28 cellular contexts compared by ENCODE assay signal in the genomic region with DNA sequence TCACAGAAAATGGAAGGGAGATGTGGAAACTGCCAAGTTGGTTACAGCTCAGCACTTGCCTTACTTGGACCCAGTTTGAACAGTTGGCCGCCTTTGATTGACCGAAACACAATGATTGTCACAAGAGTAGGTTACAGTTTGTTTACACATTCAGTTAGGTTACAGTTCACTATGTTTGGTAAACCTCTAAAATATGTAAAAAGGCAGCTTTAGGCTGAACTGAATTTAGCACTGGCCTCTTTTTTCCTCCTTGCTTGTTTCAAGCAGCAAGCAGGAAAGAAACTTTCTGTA.
"Had no signal": no experiment of that assay in that cellular context is flagged by ENCODE, and none has a peak within 500 bp of the region (broad histone marks: within the 10 kb centered on the region; RNA-seq: fewer than 3 reads in every experiment).

No MANE protein-coding gene starts in this region.

- FAIRE-seq: urothelium cell line had no signal

- H3K4me1 Mint-ChIP-seq: stimulated activated memory B cell treated with anti-CD40 and anti-IgM and Interleukin-4, amounts not matched to agents 10 μg/mL and 1 μg/mL and 100 μg/mL, for 72 hours; stimulated activated naive B cell treated with anti-CD40 and anti-IgM and Interleukin-4, amounts not matched to agents 10 μg/mL and 1 μg/mL and 100 μg/mL, for 72 hours had no signal

- H3K27me3 ChIP-seq: stomach, suprapubic skin, testis, thyroid gland, tibial artery, tibial nerve, transverse colon, upper lobe of left lung, upper lobe of right lung, uterus, vagina had no signal

- H3K4me3 Mint-ChIP-seq: stimulated activated effector memory CD8-positive, alpha-beta T cell treated with anti-CD3 and anti-CD28 coated beads, Interleukin-12 subunit alpha, Interleukin-12 subunit beta, amount 100 ng/mL, for 72 hours; stimulated activated memory B cell treated with anti-CD40 and anti-IgM and Interleukin-4, amounts not matched to agents 10 μg/mL and 1 μg/mL and 100 μg/mL, for 72 hours; stimulated activated naive B cell treated with anti-CD40 and anti-IgM and Interleukin-4, amounts not matched to agents 10 μg/mL and 1 μg/mL and 100 μg/mL, for 72 hours; stimulated activated naive CD8-positive, alpha-beta T cell treated with anti-CD3 and anti-CD28 coated beads, Interleukin-15, amount 100 ng/mL, for 72 hours; stimulated activated naive CD8-positive, alpha-beta T cell treated with anti-CD3 and anti-CD28 coated beads, Interleukin-15, Interleukin-2, amounts not matched to agents 100 ng/mL and 50 ng/mL, for 24 hours had no signal

- H3K27me3 Mint-ChIP-seq: stimulated activated memory B cell treated with anti-CD40 and anti-IgM and Interleukin-4, amounts not matched to agents 10 μg/mL and 1 μg/mL and 100 μg/mL, for 72 hours; stimulated activated naive B cell treated with anti-CD40 and anti-IgM and Interleukin-4, amounts not matched to agents 10 μg/mL and 1 μg/mL and 100 μg/mL, for 72 hours; stimulated activated naive CD8-positive, alpha-beta T cell treated with anti-CD3 and anti-CD28 coated beads, Interleukin-15, amount 100 ng/mL, for 72 hours; stimulated activated naive CD8-positive, alpha-beta T cell treated with anti-CD3 and anti-CD28 coated beads, Interleukin-15, Interleukin-2, amounts not matched to agents 100 ng/mL and 50 ng/mL, for 24 hours had no signal

- H3K36me3 ChIP-seq: stomach, suprapubic skin, thoracic aorta, thyroid gland, tibial artery, tibial nerve, transverse colon, upper lobe of left lung, upper lobe of right lung, uterus, vagina had no signal

- H3K4me3 ChIP-seq: stomach, suprapubic skin, thoracic aorta, thyroid gland, tibial artery, tibial nerve, transverse colon, upper lobe of left lung, upper lobe of right lung, uterus, vagina had no signal

- DNase-seq: stimulated activated CD4-positive, alpha-beta T cell treated with anti-CD3 and anti-CD28 coated beads, Interleukin-2, amount 100 ng/mL, for 48 hours; stimulated activated CD4-positive, alpha-beta T cell treated with anti-CD3 and anti-CD28 coated beads, Interleukin-4, amount 100 ng/mL, for 1 hour; stimulated activated CD4-positive, alpha-beta T cell treated with anti-CD3 and anti-CD28 coated beads, Interleukin-4, amount 100 ng/mL, for 24 hours; stimulated activated CD4-positive, alpha-beta T cell treated with anti-CD3 and anti-CD28 coated beads, Interleukin-4, amount 100 ng/mL, for 4 hours; stimulated activated CD8-positive, alpha-beta memory T cell treated with anti-CD3 and anti-CD28 coated beads, Interleukin-4, amount 100 ng/mL, for 48 hours; stimulated activated naive B cell treated with anti-CD40 and anti-IgM and Interleukin-4, amounts not matched to agents 10 μg/mL and 1 μg/mL and 100 μg/mL, for 72 hours; stimulated activated naive CD4-positive, alpha-beta T cell; stimulated activated naive CD4-positive, alpha-beta T cell treated with Interleukin-2 at 50 U/mL for 16 hours; stimulated activated naive CD8-positive, alpha-beta T cell treated with anti-CD3 and anti-CD28 coated beads, Interleukin-15, amount 100 ng/mL, for 72 hours; stimulated activated naive CD8-positive, alpha-beta T cell treated with anti-CD3 and anti-CD28 coated beads, Interleukin-15, Interleukin-2, amounts not matched to agents 100 U/mL and 50 U/mL, for 24 hours; stomach; substantia nigra; testis; thyroid gland; tibial artery; transverse colon; trophoblast cell; upper lobe of right lung; uterus had no signal

- H3K36me3 Mint-ChIP-seq: stimulated activated effector memory CD8-positive, alpha-beta T cell treated with anti-CD3 and anti-CD28 coated beads, Interleukin-12 subunit alpha, Interleukin-12 subunit beta, amount 100 ng/mL, for 72 hours; stimulated activated memory B cell treated with anti-CD40 and anti-IgM and Interleukin-4, amounts not matched to agents 10 μg/mL and 1 μg/mL and 100 μg/mL, for 72 hours; stimulated activated naive B cell treated with anti-CD40 and anti-IgM and Interleukin-4, amounts not matched to agents 10 μg/mL and 1 μg/mL and 100 μg/mL, for 72 hours had no signal

- H3K4me1 ChIP-seq: stomach, suprapubic skin, testis, thyroid gland, tibial artery, tibial nerve, transverse colon, upper lobe of left lung, upper lobe of right lung, uterus, vagina had no signal

- H3K9me3 Mint-ChIP-seq: stimulated activated naive B cell treated with anti-CD40 and anti-IgM and Interleukin-4, amounts not matched to agents 10 μg/mL and 1 μg/mL and 100 μg/mL, for 72 hours; stimulated activated naive CD8-positive, alpha-beta T cell treated with anti-CD3 and anti-CD28 coated beads, Interleukin-15, amount 100 ng/mL, for 72 hours; stimulated activated naive CD8-positive, alpha-beta T cell treated with anti-CD3 and anti-CD28 coated beads, Interleukin-15, Interleukin-2, amounts not matched to agents 100 ng/mL and 50 ng/mL, for 24 hours had no signal

- H3K27ac Mint-ChIP-seq: stimulated activated effector memory CD8-positive, alpha-beta T cell treated with anti-CD3 and anti-CD28 coated beads, Interleukin-12 subunit alpha, Interleukin-12 subunit beta, amount 100 ng/mL, for 72 hours; stimulated activated memory B cell treated with anti-CD40 and anti-IgM and Interleukin-4, amounts not matched to agents 10 μg/mL and 1 μg/mL and 100 μg/mL, for 72 hours; stimulated activated naive CD8-positive, alpha-beta T cell treated with anti-CD3 and anti-CD28 coated beads, Interleukin-15, amount 100 ng/mL, for 72 hours; stimulated activated naive CD8-positive, alpha-beta T cell treated with anti-CD3 and anti-CD28 coated beads, Interleukin-15, Interleukin-2, amounts not matched to agents 100 ng/mL and 50 ng/mL, for 24 hours had no signal

- H3K27ac ChIP-seq: stomach, suprapubic skin, testis, thoracic aorta, thyroid gland, tibial artery, tibial nerve, transverse colon, upper lobe of left lung, upper lobe of right lung, uterus, vagina had no signal

- H3K9me3 ChIP-seq: suprapubic skin, testis, thyroid gland, uterus, vagina had no signal

- ATAC-seq: stimulated activated effector memory CD8-positive, alpha-beta T cell treated with anti-CD3 and anti-CD28 coated beads, Interleukin-12 subunit alpha, Interleukin-12 subunit beta, amount 100 ng/mL, for 72 hours; stimulated activated memory B cell treated with anti-CD40 and anti-IgM and Interleukin-4, amounts not matched to agents 10 μg/mL and 1 μg/mL and 100 μg/mL, for 72 hours; stimulated activated naive B cell treated with anti-CD40 and anti-IgM and Interleukin-4, amounts not matched to agents 10 μg/mL and 1 μg/mL and 100 μg/mL, for 72 hours; stimulated activated naive CD8-positive, alpha-beta T cell treated with anti-CD3 and anti-CD28 coated beads, Interleukin-15, amount 100 ng/mL, for 72 hours; stimulated activated naive CD8-positive, alpha-beta T cell treated with anti-CD3 and anti-CD28 coated beads, Interleukin-15, Interleukin-2, amounts not matched to agents 100 U/mL and 50 U/mL, for 24 hours; upper lobe of right lung had no signal
